In genomic region chr2:131105156-131105949, GRCh38 we compare ENCODE assay signal across 8 cellular contexts. TPM values are rescaled to one million over a fixed set of nuclear protein-coding genes. Genes with fewer than 3 reads are reported as not detected.
DNase-seq lines count a peak whose midpoint lies in the region; ATAC-seq and TF ChIP-seq lines count a peak whose summit lies in the region.

Gene PLEKHB2, plus strand, starts transcription at chr2:131105336. Its CDS starts 15,606 bp downstream, at chr2:131120942.

- peak within 1 kb of the TSS; percentile 91 to 100 (median 98) for H3K4me3 ChIP-seq in BLaER1 treated with 17β-estradiol and CSF1 and Interleukin-3, amounts not matched to agents 10 nM and 100 nM
- peak within 1 kb of the TSS; percentile 77 for H3K4me3 ChIP-seq in lung

- H4K20me1 ChIP-seq in BLaER1 treated with 17β-estradiol and CSF1 and Interleukin-3, amounts not matched to agents 10 nM and 100 nM, result peaks cover 40 to 51% (median 50%) of the 10 kb centered on the region in 11 experiments

- WGBS in lung, 2 donors, result 1% methylated on average over 62 to 66 of the region's 66 CpGs

- no peaks in the 10 kb centered on the region for H3K27me3 ChIP-seq in BLaER1 treated with 17β-estradiol and CSF1 and Interleukin-3, amounts not matched to agents 10 nM and 100 nM
- H3K27me3 ChIP-seq in lung (ENCODE audit: control insufficient read depth, insufficient read depth), result no peaks in the 10 kb centered on the region

- H3K27me3 Mint-ChIP-seq in activated CD4-positive, alpha-beta memory T cell treated with anti-CD3 and anti-CD28 coated beads, Interleukin-2, amount 10 ng/mL, durations not matched to agents 7 days and 5 days, result no peaks in the 10 kb centered on the region

- TF ChIP-seq CTCF in lung (IDR thresholded peaks at IDR 0.05; ENCODE audit: control extremely low read depth, extremely low read depth), result no peak

- no peaks in the 10 kb centered on the region for H3K9me3 Mint-ChIP-seq in activated CD4-positive, alpha-beta memory T cell treated with anti-CD3 and anti-CD28 coated beads, Interleukin-2, amount 10 ng/mL, durations not matched to agents 7 days and 5 days

- ATAC-seq in HG03432 (IDR thresholded peaks at IDR 0.05; ENCODE audit: unreplicated experiment) (peak; percentile 85), lung (ENCODE audit: insufficient read depth, low FRiP score) (peak; percentile 83)

- peak within 1 kb of the TSS; percentile 82 to 96 (median 92) for H3K27ac ChIP-seq in BLaER1 treated with 17β-estradiol and CSF1 and Interleukin-3, amounts not matched to agents 10 nM and 100 nM
- peak within 1 kb of the TSS; percentile 94 for H3K27ac ChIP-seq in lung (ENCODE audit: low read depth in 1 of 2, low read length in 1 of 2)

- no peaks in the 10 kb centered on the region for H3K9me3 ChIP-seq in BLaER1 treated with 17β-estradiol and CSF1 and Interleukin-3, amounts not matched to agents 10 nM and 100 nM (replicated peaks in 1 of 11)
- no peaks in the 10 kb centered on the region for H3K9me3 ChIP-seq in lung (ENCODE audit: control insufficient read depth in 2 of 2, insufficient read depth in 1 of 2, low read length in 1 of 2)

- H3K36me3 ChIP-seq in BLaER1 treated with 17β-estradiol and CSF1 and Interleukin-3, amounts not matched to agents 10 nM and 100 nM, result peaks cover 18 to 32% (median 30%) of the 10 kb centered on the region in 11 experiments; a peak in 21 of 22 replicates
- H3K36me3 ChIP-seq in lung (ENCODE audit: control insufficient read depth in 2 of 2, insufficient read depth in 2 of 2, low read length in 2 of 2), result peaks cover 0 to 2% of the 10 kb centered on the region in 2 donors

- peaks cover 30 to 49% (median 34%) of the 10 kb centered on the region in 10 experiments for H3K4me1 ChIP-seq in BLaER1 treated with 17β-estradiol and CSF1 and Interleukin-3, amounts not matched to agents 10 nM and 100 nM
- H3K4me1 ChIP-seq in lung (ENCODE audit: control insufficient read depth in 2 of 2, insufficient read depth in 2 of 2, low read length in 2 of 2), result peaks cover 7% of the 10 kb centered on the region in 2 donors

- DNase-seq in NCI-H82 treated with DMSO at 0.1 percent for 48 hours (lab: John Stamatoyannopoulos, UW; ENCODE audit: unreplicated experiment), result peak; percentile 73
- peak; percentile 95 for DNase-seq in activated CD4-positive, alpha-beta memory T cell treated with anti-CD3 and anti-CD28 coated beads, Interleukin-2, amount 10 ng/mL, durations not matched to agents 7 days and 5 days
- DNase-seq in ecto neural progenitor cell (ENCODE audit: low spot score), result peak; percentile 97
- DNase-seq in lung (ENCODE audit: low spot score), result peak; percentile 93
- DNase-seq in stimulated activated CD4-positive, alpha-beta T cell treated with anti-CD3 and anti-CD28 coated beads, TNF-alpha, amount 100 ng/mL, for 4 hours (ENCODE audit: low read depth in 3 of 3), result peak; percentile 86 to 89 (median 88)

- CTCF ChIA-PET in activated CD4-positive, alpha-beta memory T cell treated with anti-CD3 and anti-CD28 coated beads, Interleukin-2, amount 10 ng/mL, durations not matched to agents 7 days and 5 days (lab: Charles Lee), result interaction anchor here (1.0 to 3.9 kb wide), 3 partner anchors 11 to 924 kb away, joined by 3 to 24 read pairs (median 7); partner anchors contain the start of genes FAM168B and SMPD4

- POLR2A ChIA-PET in activated CD4-positive, alpha-beta memory T cell treated with anti-CD3 and anti-CD28 coated beads, Interleukin-2, amount 10 ng/mL, durations not matched to agents 7 days and 5 days (lab: Charles Lee), result interaction anchor here (0.6 to 5.7 kb wide), 2 partner anchors 12 to 734 kb away, joined by 3 to 115 read pairs; partner anchors contain the start of gene FAM168B

- peak within 1 kb of the TSS; percentile 86 for H3K4me3 Mint-ChIP-seq in activated CD4-positive, alpha-beta memory T cell treated with anti-CD3 and anti-CD28 coated beads, Interleukin-2, amount 10 ng/mL, durations not matched to agents 7 days and 5 days

- TF ChIP-seq POLR2A in GM19193 (IDR thresholded peaks at IDR 0.05; ENCODE audit: extremely low read depth, insufficient read depth, insufficient read length), result peak; percentile 92

- peak within 1 kb of the TSS; percentile 88 to 99 (median 94) for H3K4me2 ChIP-seq in BLaER1 treated with 17β-estradiol and CSF1 and Interleukin-3, amounts not matched to agents 10 nM and 100 nM

- H3K4me1 Mint-ChIP-seq in activated CD4-positive, alpha-beta memory T cell treated with anti-CD3 and anti-CD28 coated beads, Interleukin-2, amount 10 ng/mL, durations not matched to agents 7 days and 5 days, result peaks cover 49% of the 10 kb centered on the region

- peak within 1 kb of the TSS; percentile 83 to 98 (median 93) for H3K9ac ChIP-seq in BLaER1 treated with 17β-estradiol and CSF1 and Interleukin-3, amounts not matched to agents 10 nM and 100 nM

- peak within 1 kb of the TSS; percentile 93 for H3K27ac Mint-ChIP-seq in activated CD4-positive, alpha-beta memory T cell treated with anti-CD3 and anti-CD28 coated beads, Interleukin-2, amount 10 ng/mL, durations not matched to agents 7 days and 5 days

- H3K36me3 Mint-ChIP-seq in activated CD4-positive, alpha-beta memory T cell treated with anti-CD3 and anti-CD28 coated beads, Interleukin-2, amount 10 ng/mL, durations not matched to agents 7 days and 5 days (ENCODE audit: low read depth), result peaks cover 19% of the 10 kb centered on the region

RNA-seq across cellular contexts. Expression of gene PLEKHB2, which starts in this region (rescaled TPM):
- total RNA-seq in activated CD4-positive, alpha-beta memory T cell treated with anti-CD3 and anti-CD28 coated beads, Interleukin-2, amount 10 ng/mL, durations not matched to agents 7 days and 5 days, result 10 to 100 TPM; 72.0 to 73.0 TPM
- total RNA-seq in lung, result 10 to 100 TPM; 66.0 to 93.6 TPM
- polyA plus RNA-seq in lung, result 10 to 100 TPM; 23.4 to 84.7 TPM

Comparison
In these comparisons a context has a peak if more than half of its experiments do, and no peak if none do; other contexts are left out.
1. Peak in every context shown above with its lines: DNase-seq, ATAC-seq, H3K4me3 ChIP-seq and H3K27ac ChIP-seq.